In the genomic region with DNA sequence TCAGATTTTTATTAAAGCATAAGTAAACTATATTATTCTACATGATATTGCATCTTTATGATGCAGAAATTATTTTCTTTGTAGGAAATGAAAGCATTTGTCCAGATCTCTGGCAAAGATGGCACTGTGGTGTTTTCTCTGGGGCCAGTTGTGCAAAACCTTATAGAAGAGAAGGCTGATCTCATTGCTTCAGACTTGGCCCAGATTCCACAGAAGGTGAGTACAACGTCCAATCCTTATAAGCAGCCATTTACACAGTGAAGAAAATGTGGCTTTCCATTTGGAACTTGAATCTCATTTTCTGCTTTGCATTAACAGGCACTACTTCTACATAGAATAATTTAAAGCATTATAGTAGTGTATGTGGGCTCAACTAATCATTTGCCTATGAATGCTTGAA, we compare ENCODE assay signal across 8 cellular contexts. TPM values are rescaled to one million over a fixed set of nuclear protein-coding genes. Genes with fewer than 3 reads are reported as not detected.
"Had no signal": no experiment of that assay in that cellular context is flagged by ENCODE, and none has a peak within 500 bp of the region (broad histone marks: within the 10 kb centered on the region; RNA-seq: fewer than 3 reads in every experiment).

No MANE protein-coding gene starts in this region.

- H3K4me2 ChIP-seq: GM23338 had no signal

- DNase-seq: H9, HCEC 1CT, KG1 had no signal

- FAIRE-seq: H1, H54, HTR-8/SVneo, K562 had no signal

- ATAC-seq: GM23338, K562 had no signal

- H2AFZ ChIP-seq: GM23338 had no signal

- H3K4me3 ChIP-seq: GM23338, K562 had no signal

RNA-seq across cellular contexts. Expression of gene UGT2B7, which starts 6.9 kb away (rescaled TPM):
- total RNA-seq: GM23338, H1, H9 had no signal
- polyA plus RNA-seq: GM23338, H1 had no signal
